23 cellular contexts compared by ENCODE assay signal in genomic region chr21:34186119-34186719, GRCh38.
DNase-seq lines count a peak whose midpoint lies in the region; FAIRE-seq and TF ChIP-seq lines count a peak whose summit lies in the region.
"Had no signal": no experiment of that assay in that cellular context is flagged by ENCODE, and none has a peak within 500 bp of the region (broad histone marks: within the 10 kb centered on the region; RNA-seq: fewer than 3 reads in every experiment).

No MANE protein-coding gene starts in this region.

- no peak overlapping the region for H2BK5ac ChIP-seq in H1 (ENCODE audit: low read depth, low read length)

- no peak overlapping the region for H2AFZ ChIP-seq in H1 (ENCODE audit: low read length)

- POLR2A ChIA-PET in H1 (lab: Charles Lee; ENCODE audit: partially characterized antibody) = interaction anchor here (1.0 to 1.3 kb wide), 2 partner anchors 12 to 128 kb away, joined by 3 read pairs; no protein-coding TSS in a partner anchor

- H3K4me2 ChIP-seq in H1 (ENCODE audit: insufficient read depth in 1 of 2, low read depth in 2 of 2, low read length in 2 of 2) = no peak overlapping the region

- H3K4me3 ChIP-seq in BE2C (ENCODE audit: low read depth, low read length) (no peak overlapping the region), Peyer's patch (no peak overlapping the region), H1 (ENCODE audit: extremely low read depth in 1 of 4, insufficient read depth in 2 of 4, low read depth in 3 of 4, low read length in 4 of 4) (no peak overlapping the region), prostate gland (no peak overlapping the region)
- H3K4me3 ChIP-seq: cardiac muscle cell, suprapubic skin had no signal

- no peaks in the 10 kb centered on the region for H3K79me2 ChIP-seq in H1 (ENCODE audit: control insufficient read depth in 1 of 2, insufficient read depth in 2 of 2, low read length in 2 of 2)

- H3K27me3 ChIP-seq in BE2C (no peaks in the 10 kb centered on the region), Peyer's patch (no peaks in the 10 kb centered on the region), H1 (replicated peaks in 1 of 4; ENCODE audit: control insufficient read depth in 3 of 4, extremely low read depth in 1 of 4, insufficient read depth in 3 of 4, low read length in 3 of 4) (no peaks in the 10 kb centered on the region), prostate gland (replicated peaks; ENCODE audit: insufficient read depth) (no peaks in the 10 kb centered on the region)
- H3K27me3 ChIP-seq: cardiac muscle cell, suprapubic skin had no signal

- no peaks in the 10 kb centered on the region for H4K20me1 ChIP-seq in H1 (replicated peaks in 1 of 2; ENCODE audit: control insufficient read depth in 1 of 2, insufficient read depth in 2 of 2, low read length in 2 of 2)

- H3K18ac ChIP-seq in H1 (ENCODE audit: extremely low read depth, low read length) = no peak overlapping the region

- H3K9me3 ChIP-seq in BE2C (no peaks in the 10 kb centered on the region), Peyer's patch (no peaks in the 10 kb centered on the region), H1 (ENCODE audit: insufficient read depth in 2 of 2, low read depth in 1 of 2, low read length in 1 of 2) (no peaks in the 10 kb centered on the region), prostate gland (no peaks in the 10 kb centered on the region)
- H3K9me3 ChIP-seq: suprapubic skin had no signal

- no peak overlapping the region for H4K5ac ChIP-seq in H1 (ENCODE audit: insufficient read length, low read depth, low read length)

- no peak overlapping the region for H3K9ac ChIP-seq in H1 (replicated peaks in 1 of 4; ENCODE audit: extremely low read depth in 1 of 4, low read depth in 3 of 4, low read length in 3 of 4)

- H3K27ac ChIP-seq in Peyer's patch (peak overlapping the region in 2 of 4 donors; percentile 40 to 43), H1 (ENCODE audit: low read depth, low read length) (no peak overlapping the region), prostate gland (no peak overlapping the region)
- H3K27ac ChIP-seq: cardiac muscle cell, suprapubic skin had no signal

- peaks cover 27% of the 10 kb centered on the region for H3K4me1 ChIP-seq in BE2C
- H3K4me1 ChIP-seq in Peyer's patch = no peaks in the 10 kb centered on the region
- H3K4me1 ChIP-seq in H1 (replicated peaks in 1 of 4; ENCODE audit: control insufficient read depth in 3 of 4, insufficient read depth in 4 of 4, low read length in 3 of 4) = peaks cover 0 to 5% (median 1%) of the 10 kb centered on the region in 4 experiments; a peak in 1 of 7 replicates
- no peaks in the 10 kb centered on the region for H3K4me1 ChIP-seq in prostate gland (replicated peaks)

- no peak overlapping the region; the same call in 1 of the 2 replicates for H4K8ac ChIP-seq in H1 (ENCODE audit: extremely low read depth, insufficient read depth, low read length)

- TF ChIP-seq CTCF in BE2C (IDR thresholded peaks at IDR 0.05; ENCODE audit: low read depth, low read length) = no peak
- no peak for TF ChIP-seq CTCF in Peyer's patch (IDR thresholded peaks at IDR 0.05)
- no peak for TF ChIP-seq CTCF in H1 (IDR thresholded peaks at IDR 0.05; ENCODE audit: control extremely low read depth in 1 of 3, insufficient read depth in 1 of 3, low read depth in 1 of 3, low read length in 3 of 3)
- no peak for TF ChIP-seq CTCF in prostate gland (IDR thresholded peaks at IDR 0.05)

- no peak overlapping the region; the same call in 1 of the 2 replicates for H2BK15ac ChIP-seq in H1 (ENCODE audit: low read length)

- CTCF ChIA-PET in H1 (lab: Charles Lee; ENCODE audit: partially characterized antibody) = interaction anchor here (0.9 to 3.6 kb wide), 3 partner anchors 13 to 57 kb away, joined by 3 to 11 read pairs (median 4); no protein-coding TSS in a partner anchor

- H4K91ac ChIP-seq in H1 (replicated peaks; ENCODE audit: insufficient read length, low read length) = no peak overlapping the region

- TF ChIP-seq EP300 in H1 (IDR thresholded peaks at IDR 0.05; ENCODE audit: borderline replicate concordance in 1 of 2, low read depth in 2 of 2, low read length in 2 of 2) = no peak

- peak; percentile 73 for DNase-seq in BE2C
- peak in 2 of 3 donors; percentile 77 to 89 for DNase-seq in Peyer's patch
- DNase-seq in H1 (ENCODE audit: low read depth in 1 of 2, low spot score in 2 of 2) = no peak
- DNase-seq in renal cortical epithelial cell (ENCODE audit: low read depth) = peak; percentile 4
- no peak for DNase-seq in NCI-H526 treated with DMSO at 0.1 percent for 48 hours (lab: John Stamatoyannopoulos, UW)
- no peak for DNase-seq in prostate gland (ENCODE audit: low spot score)
- DNase-seq in RCC 7860 (ENCODE audit: low spot score) = no peak
- DNase-seq: activated CD8-positive, alpha-beta memory T cell treated with anti-CD3 and anti-CD28 coated beads for 24 hours; activated gamma-delta T cell; activated naive CD8-positive, alpha-beta T cell treated with anti-CD3 and anti-CD28 coated beads, Interleukin-2, amount 50 U/mL, for 24 hours; activated T-cell treated with anti-CD3 and anti-CD28 coated beads, Interleukin-2, amount 50 U/mL, for 1 hour; mesendoderm; NCI-H2081; NCI-H345; NCI-H774; nucleus accumbens; SHP77 treated with DMSO at 0.1 percent for 48 hours; stimulated activated CD4-positive, alpha-beta T cell treated with anti-CD3 and anti-CD28 coated beads, Interleukin-4, amount 100 ng/mL, for 1 hour had no signal

- H2AK5ac ChIP-seq in H1 (ENCODE audit: low read depth, low read length) = no peak overlapping the region; the same call in 1 of the 2 replicates

- no peaks in the 10 kb centered on the region for H3K23me2 ChIP-seq in H1 (ENCODE audit: low read depth, low read length)

- no peak for TF ChIP-seq POLR2A in Peyer's patch (IDR thresholded peaks at IDR 0.05)
- TF ChIP-seq POLR2A in H1 (IDR thresholded peaks at IDR 0.05; ENCODE audit: control extremely low read depth in 1 of 2, low read depth in 2 of 2, low read length in 2 of 2) = no peak
- TF ChIP-seq POLR2A in prostate gland (IDR thresholded peaks at IDR 0.05) = no peak

- H3K23ac ChIP-seq in H1 (ENCODE audit: insufficient read length) = no peak overlapping the region

- no peak overlapping the region for H3K14ac ChIP-seq in H1 (ENCODE audit: insufficient read length)

- H2BK20ac ChIP-seq in H1 (ENCODE audit: low read length) = no peak overlapping the region

- H3K79me1 ChIP-seq in H1 (ENCODE audit: low read depth, low read length) = no peaks in the 10 kb centered on the region; the same call in 1 of the 2 replicates

- FAIRE-seq in H1 (lab: Jason Lieb, UNC) (no peak), RCC 7860 (lab: Jason Lieb, UNC) (no peak)
- FAIRE-seq: D721Med, endometrium, TTC549 had no signal

- intact Hi-C loops in prostate gland (cut with DNase I) = no loop called here

- H3K4ac ChIP-seq in H1 (replicated peaks; ENCODE audit: insufficient read length, low read depth, low read length) = no peak overlapping the region

- H2BK120ac ChIP-seq in H1 (replicated peaks; ENCODE audit: low read depth, low read length) = no peak overlapping the region

- no peak for TF ChIP-seq RAD21 in H1 (IDR thresholded peaks at IDR 0.05 in 1 of 2, conservative IDR thresholded peaks at IDR 0.05 in 1 of 2; ENCODE audit: low read depth in 2 of 2, low read length in 2 of 2)

- H3K56ac ChIP-seq in H1 (replicated peaks; ENCODE audit: insufficient read length, low read depth, low read length) = no peak overlapping the region

- H2BK12ac ChIP-seq in H1 (ENCODE audit: low read depth, low read length) = peak overlapping the region; percentile 20; the same call in 1 of the 2 replicates

- no peaks in the 10 kb centered on the region for H3K36me3 ChIP-seq in BE2C
- no peaks in the 10 kb centered on the region for H3K36me3 ChIP-seq in Peyer's patch
- no peaks in the 10 kb centered on the region for H3K36me3 ChIP-seq in H1 (ENCODE audit: control insufficient read depth in 2 of 4, insufficient read depth in 4 of 4, low read length in 3 of 4)
- no peaks in the 10 kb centered on the region for H3K36me3 ChIP-seq in prostate gland
- H3K36me3 ChIP-seq: cardiac muscle cell, suprapubic skin had no signal

- WGBS in H1 (ENCODE audit: extremely low coverage in 1 of 2, insufficient coverage in 1 of 2, insufficient read length in 1 of 2, insufficient replicate concordance in 2 of 2, low coverage in 1 of 2, low lambda C conversion rate in 2 of 2, missing lambda C conversion rate in 1 of 2), 2 experiments = 87% methylated on average over 12 of the region's 12 CpGs; no CpG with 5 or more reads in 1 of the 2 experiments
- WGBS in prostate gland = 64% methylated on average over 12 of the region's 12 CpGs

TF ChIP-seq in H1, 55 proteins besides CTCF, POLR2A, EP300 and RAD21:
- TF ChIP-seq POLR2AphosphoS5 (IDR thresholded peaks at IDR 0.05; ENCODE audit: low read depth, low read length) (no peak), E2F6 (IDR thresholded peaks at IDR 0.05) (no peak), SUZ12 (IDR thresholded peaks at IDR 0.05; ENCODE audit: low read length) (no peak), KDM4A (IDR thresholded peaks at IDR 0.05; ENCODE audit: low read depth, low read length, severe bottlenecking) (no peak), SIX5 (IDR thresholded peaks at IDR 0.05; ENCODE audit: low read depth, low read length) (no peak), TEAD4 (IDR thresholded peaks at IDR 0.05; ENCODE audit: low read depth, low read length) (no peak)

Comparison
In these comparisons a context has a peak if more than half of its experiments do, and no peak if none do; other contexts are left out.
1. DNase-seq: peak in BE2C (single experiment), Peyer's patch (2 of 3) and renal cortical epithelial cell (single experiment); none in H1 (0 of 2), NCI-H526 treated with DMSO at 0.1 percent for 48 hours (single experiment), prostate gland (single experiment) and RCC 7860 (single experiment).